Comparison of ENCODE assay signal across 9 cellular contexts in the genomic region with DNA sequence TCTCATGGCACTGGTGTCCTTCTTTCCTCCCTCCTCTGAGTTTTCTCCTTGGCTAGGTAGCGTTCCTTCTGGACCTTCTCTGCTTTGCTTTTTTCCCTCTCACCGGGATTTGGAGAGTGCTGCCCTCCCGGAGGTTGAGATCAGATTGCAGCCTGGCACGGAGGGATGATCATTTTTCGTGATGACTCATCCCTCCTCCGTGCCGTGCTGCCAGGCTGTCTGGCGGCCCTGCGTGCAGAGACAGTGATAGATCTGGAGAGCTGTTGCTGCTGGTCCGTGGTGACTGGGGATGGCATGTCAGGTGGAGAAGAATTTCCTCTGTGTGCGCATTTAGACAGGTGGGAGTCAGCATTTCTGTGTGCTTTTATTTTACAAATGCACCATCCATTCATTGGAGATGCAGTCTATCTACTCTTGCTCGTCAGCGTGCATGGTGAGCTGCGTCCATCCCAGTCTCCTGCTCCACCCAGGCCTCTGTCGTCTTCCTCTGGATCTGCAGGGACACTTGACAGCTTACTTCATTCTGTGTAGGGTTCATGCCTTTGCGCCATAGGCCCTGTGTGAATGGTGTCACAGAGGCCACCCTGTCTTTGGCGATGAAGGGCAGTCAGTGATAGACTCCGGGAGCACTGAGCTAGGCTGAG.
DNase-seq lines count a peak whose midpoint lies in the region; ATAC-seq and TF ChIP-seq lines count a peak whose summit lies in the region.
"Had no signal": no experiment of that assay in that cellular context is flagged by ENCODE, and none has a peak within 500 bp of the region (broad histone marks: within the 10 kb centered on the region; RNA-seq: fewer than 3 reads in every experiment).

No MANE protein-coding gene starts in this region.

- peak overlapping the region in 7 of 59 donors; percentile 3 to 83 (median 14) for H3K27ac ChIP-seq in dorsolateral prefrontal cortex
- H3K27ac ChIP-seq in stomach smooth muscle (ENCODE audit: low read length) = no peak overlapping the region
- H3K27ac ChIP-seq in ascending aorta = no peak overlapping the region

- H3K4me3 Mint-ChIP-seq in activated CD4-positive, alpha-beta T cell treated with anti-CD3 and anti-CD28 coated beads, Interleukin-2, amount 10 ng/mL, durations not matched to agents 24 days and 14 days = no peak overlapping the region
- H3K4me3 Mint-ChIP-seq: activated naive CD8-positive, alpha-beta T cell treated with anti-CD3 and anti-CD28 coated beads, Interleukin-2, amount 10 ng/mL, durations not matched to agents 7 days and 5 days had no signal

- H3K36me3 ChIP-seq in stomach smooth muscle (ENCODE audit: control insufficient read depth in 2 of 2, insufficient read depth in 2 of 2, low read length in 2 of 2) (no peaks in the 10 kb centered on the region), ascending aorta (no peaks in the 10 kb centered on the region)

- no peaks in the 10 kb centered on the region for H3K27me3 ChIP-seq in dorsolateral prefrontal cortex
- H3K27me3 ChIP-seq in stomach smooth muscle (ENCODE audit: control insufficient read depth in 1 of 2, insufficient read depth in 2 of 2, low read length in 2 of 2) = no peaks in the 10 kb centered on the region
- no peaks in the 10 kb centered on the region for H3K27me3 ChIP-seq in ascending aorta

- no peak for TF ChIP-seq POLR2A in GM18505 (IDR thresholded peaks at IDR 0.05; ENCODE audit: borderline replicate concordance, extremely low read depth, insufficient read depth, insufficient read length)

- no peaks in the 10 kb centered on the region for H3K4me1 Mint-ChIP-seq in activated CD4-positive, alpha-beta T cell treated with anti-CD3 and anti-CD28 coated beads, Interleukin-2, amount 10 ng/mL, durations not matched to agents 24 days and 14 days

- H3K9me3 Mint-ChIP-seq in activated CD4-positive, alpha-beta T cell treated with anti-CD3 and anti-CD28 coated beads, Interleukin-2, amount 10 ng/mL, durations not matched to agents 24 days and 14 days = no peaks in the 10 kb centered on the region

- TF ChIP-seq CTCF in dorsolateral prefrontal cortex (IDR thresholded peaks at IDR 0.05 in 54 of 56, conservative IDR thresholded peaks at IDR 0.05 in 2 of 56; ENCODE audit: low read depth in 1 of 56, partially characterized antibody in 56 of 56) (no peak), ascending aorta (IDR thresholded peaks at IDR 0.05) (no peak)

- no peak overlapping the region for H3K27ac Mint-ChIP-seq in activated CD4-positive, alpha-beta T cell treated with anti-CD3 and anti-CD28 coated beads, Interleukin-2, amount 10 ng/mL, durations not matched to agents 24 days and 14 days
- H3K27ac Mint-ChIP-seq: activated naive CD8-positive, alpha-beta T cell treated with anti-CD3 and anti-CD28 coated beads, Interleukin-2, amount 10 ng/mL, durations not matched to agents 7 days and 5 days had no signal

- H3K4me1 ChIP-seq in stomach smooth muscle (ENCODE audit: control insufficient read depth, insufficient read depth, low read length) = peaks cover 12% of the 10 kb centered on the region
- H3K4me1 ChIP-seq in ascending aorta = no peaks in the 10 kb centered on the region

- ATAC-seq in GM18861 (IDR thresholded peaks at IDR 0.05; ENCODE audit: unreplicated experiment) (no peak), GM18505 (IDR thresholded peaks at IDR 0.05; ENCODE audit: unreplicated experiment) (no peak)

- H3K36me3 Mint-ChIP-seq in activated CD4-positive, alpha-beta T cell treated with anti-CD3 and anti-CD28 coated beads, Interleukin-2, amount 10 ng/mL, durations not matched to agents 24 days and 14 days (ENCODE audit: low read depth) = peaks cover 10% of the 10 kb centered on the region
- H3K36me3 Mint-ChIP-seq: activated naive CD8-positive, alpha-beta T cell treated with anti-CD3 and anti-CD28 coated beads, Interleukin-2, amount 10 ng/mL, durations not matched to agents 7 days and 5 days had no signal

- H3K4me3 ChIP-seq in dorsolateral prefrontal cortex (no peak overlapping the region), stomach smooth muscle (ENCODE audit: low read length in 2 of 2) (peak overlapping the region; percentile 40 to 53), ascending aorta (no peak overlapping the region)

- DNase-seq in activated CD4-positive, alpha-beta T cell treated with anti-CD3 and anti-CD28 coated beads, Interleukin-2, amount 10 ng/mL, durations not matched to agents 24 days and 14 days = peak; percentile 50
- DNase-seq in activated CD4-positive, alpha-beta T cell treated with anti-CD3 and anti-CD28 coated beads for 1 hour = no peak
- DNase-seq in NCI-H460 (ENCODE audit: extremely low read depth, low read depth) = peak; percentile 33
- peak in 6 of 10 donors; percentile 43 to 81 (median 62) for DNase-seq in dorsolateral prefrontal cortex
- DNase-seq in ascending aorta (ENCODE audit: low spot score in 2 of 2) = no peak
- DNase-seq: activated naive CD8-positive, alpha-beta T cell treated with anti-CD3 and anti-CD28 coated beads, Interleukin-2, amount 10 ng/mL, durations not matched to agents 7 days and 5 days had no signal

- H3K27me3 Mint-ChIP-seq in activated CD4-positive, alpha-beta T cell treated with anti-CD3 and anti-CD28 coated beads, Interleukin-2, amount 10 ng/mL, durations not matched to agents 24 days and 14 days = no peaks in the 10 kb centered on the region
- H3K27me3 Mint-ChIP-seq: activated naive CD8-positive, alpha-beta T cell treated with anti-CD3 and anti-CD28 coated beads, Interleukin-2, amount 10 ng/mL, durations not matched to agents 7 days and 5 days had no signal

- intact Hi-C loops in activated CD4-positive, alpha-beta T cell treated with anti-CD3 and anti-CD28 coated beads, Interleukin-2, amount 10 ng/mL, durations not matched to agents 24 days and 14 days (cut with micrococcal nuclease) = no loop called here
- intact Hi-C loops in dorsolateral prefrontal cortex (cut with DNase I) (no loop called here), ascending aorta (cut with DNase I) (no loop called here)

- no peak overlapping the region for H3K9ac ChIP-seq in stomach smooth muscle (ENCODE audit: low read length in 2 of 2)

- H3K9me3 ChIP-seq in stomach smooth muscle (ENCODE audit: control insufficient read depth in 2 of 2, low read length in 2 of 2) = no peaks in the 10 kb centered on the region
- H3K9me3 ChIP-seq in ascending aorta = no peaks in the 10 kb centered on the region

Comparison
In these comparisons a context has a peak if more than half of its experiments do, and no peak if none do; other contexts are left out.
1. DNase-seq: peak in activated CD4-positive, alpha-beta T cell treated with anti-CD3 and anti-CD28 coated beads, Interleukin-2, amount 10 ng/mL, durations not matched to agents 24 days and 14 days (single experiment), NCI-H460 (single experiment) and dorsolateral prefrontal cortex (6 of 10); none in activated CD4-positive, alpha-beta T cell treated with anti-CD3 and anti-CD28 coated beads for 1 hour (single experiment) and ascending aorta (0 of 2).
2. H3K4me3 ChIP-seq: peak in stomach smooth muscle (2 of 2); none in dorsolateral prefrontal cortex (0 of 59) and ascending aorta (0 of 2).